ENCODE assay signal across 8 cellular contexts in the genomic region with DNA sequence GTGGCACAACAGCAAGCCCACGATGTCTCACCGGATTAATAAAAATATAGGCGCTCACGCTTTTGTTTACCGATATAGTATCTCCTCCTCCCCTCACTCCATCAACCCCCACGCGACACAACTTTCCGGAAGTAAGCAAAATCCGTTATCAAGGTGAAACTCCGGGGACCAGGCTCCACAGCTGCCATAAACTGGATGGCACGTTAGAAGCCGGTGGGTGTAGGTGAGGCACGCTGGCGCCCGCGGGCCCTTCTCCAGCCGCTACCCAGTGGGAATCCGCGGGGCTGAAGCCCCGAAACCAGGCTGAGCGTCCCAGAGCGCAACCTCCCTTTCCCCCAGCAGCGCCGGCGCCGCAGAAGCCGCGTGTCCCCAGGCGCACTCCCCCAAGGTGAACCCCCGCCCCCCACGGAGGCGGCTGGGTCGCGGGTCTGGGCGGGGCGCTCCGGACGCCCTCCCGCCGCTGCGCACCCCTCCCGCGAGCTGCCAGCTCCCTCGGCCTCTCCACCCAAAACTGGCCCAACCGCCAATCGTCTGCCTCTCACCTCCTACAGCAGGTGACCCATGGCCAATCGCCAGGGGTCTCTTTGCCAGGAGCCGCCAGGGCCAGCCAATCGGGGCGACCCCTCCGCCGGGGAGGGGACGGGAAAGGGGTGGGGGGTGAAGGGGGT.
DNase-seq lines count a peak whose midpoint lies in the region; ATAC-seq, FAIRE-seq and TF ChIP-seq lines count a peak whose summit lies in the region.

No MANE protein-coding gene starts in this region.

- H3K27me3 ChIP-seq in right atrium auricular region (no peaks in the 10 kb centered on the region), psoas muscle (ENCODE audit: insufficient read depth in 3 of 3, low read length in 2 of 3) (no peaks in the 10 kb centered on the region)

- 11 to 21% (median 20%) methylated on average over 39 to 53 of the region's 53 CpGs for WGBS in psoas muscle, 3 donors

- H3K27ac ChIP-seq in right atrium auricular region: peak overlapping the region; percentile 80 to 85
- peak overlapping the region; percentile 79 for H3K27ac ChIP-seq in psoas muscle

- FAIRE-seq in GM12892 (lab: Jason Lieb, UNC) (peak; percentile 99), urothelium cell line (lab: Jason Lieb, UNC) (peak; percentile 78)

- H3K9me3 ChIP-seq in right atrium auricular region (no peaks in the 10 kb centered on the region), psoas muscle (no peaks in the 10 kb centered on the region)

- ATAC-seq in HG02798 (IDR thresholded peaks at IDR 0.05; ENCODE audit: poor library complexity, unreplicated experiment) (peak; percentile 94), psoas muscle (peak; percentile 17 to 58 (median 50))

- TF ChIP-seq CTCF in right atrium auricular region (IDR thresholded peaks at IDR 0.05): no peak
- no peak for TF ChIP-seq CTCF in psoas muscle (IDR thresholded peaks at IDR 0.05)

- intact Hi-C loops in psoas muscle (cut with DNase I): no loop called here

- peak overlapping the region; percentile 57 to 73 for H3K4me3 ChIP-seq in right atrium auricular region
- peak overlapping the region; percentile 66 for H3K4me3 ChIP-seq in psoas muscle

- no peaks in the 10 kb centered on the region for H3K36me3 ChIP-seq in right atrium auricular region
- H3K36me3 ChIP-seq in psoas muscle (ENCODE audit: insufficient read depth in 1 of 2, low read depth in 1 of 2): no peaks in the 10 kb centered on the region

- DNase-seq in GM12892 (ENCODE audit: insufficient read length) (peak; percentile 92), NCI-H1417 treated with DMSO at 0.1 percent for 48 hours (lab: John Stamatoyannopoulos, UW) (peak; percentile 53), SW480 (ENCODE audit: low spot score) (peak; percentile 94), amniotic epithelial cell (ENCODE audit: low read depth) (peak; percentile 90), right atrium auricular region (ENCODE audit: low spot score) (peak; percentile 74), psoas muscle (peak; percentile 74 to 85), urothelium cell line (ENCODE audit: low spot score) (peak; percentile 99)

- H3K4me1 ChIP-seq in right atrium auricular region (peaks cover 0 to 53% of the 10 kb centered on the region in 2 donors), psoas muscle (peaks cover 77% of the 10 kb centered on the region)

- peak; percentile 88; the same call in 1 of the 2 replicates for TF ChIP-seq POLR2A in GM12892 (IDR thresholded peaks at IDR 0.05; ENCODE audit: low read depth, low read length)

Comparison
In these comparisons a context has a peak if more than half of its experiments do, and no peak if none do; other contexts are left out.
1. Peak in every context shown above with its lines: DNase-seq, ATAC-seq, H3K4me3 ChIP-seq and H3K27ac ChIP-seq.